22 cellular contexts compared by ENCODE assay signal in the genomic region with DNA sequence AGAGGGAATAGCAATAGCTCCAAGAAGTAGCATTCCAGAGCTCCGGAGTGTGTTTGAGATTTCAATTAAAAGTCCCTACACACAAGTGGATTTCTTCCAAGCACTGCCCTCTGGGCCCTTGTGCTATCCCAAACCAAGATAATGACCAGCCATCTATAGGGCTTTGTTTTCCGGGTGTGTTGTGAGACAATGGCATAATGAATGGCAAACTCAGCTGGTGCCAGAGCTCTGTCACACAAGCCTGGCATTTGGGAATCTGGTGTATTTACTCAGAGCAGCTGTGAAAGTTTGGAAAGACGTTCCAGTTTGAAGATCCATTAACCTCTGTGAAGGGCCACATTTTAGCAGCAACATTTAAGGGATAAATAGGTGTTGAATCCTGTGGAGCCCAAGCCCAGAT.
DNase-seq lines count a peak whose midpoint lies in the region; FAIRE-seq and TF ChIP-seq lines count a peak whose summit lies in the region.
"Had no signal": no experiment of that assay in that cellular context is flagged by ENCODE, and none has a peak within 500 bp of the region (broad histone marks: within the 10 kb centered on the region; RNA-seq: fewer than 3 reads in every experiment).

No MANE protein-coding gene starts in this region.

- no peak overlapping the region for H3K27ac Mint-ChIP-seq in osteocyte (ENCODE audit: unreplicated experiment)
- H3K27ac Mint-ChIP-seq: immature natural killer cell; natural killer cell; stimulated activated memory B cell treated with anti-CD40 and anti-IgM and Interleukin-4, amounts not matched to agents 10 μg/mL and 1 μg/mL and 100 μg/mL, for 72 hours had no signal

- no peak overlapping the region for H3K4me3 Mint-ChIP-seq in osteocyte (ENCODE audit: unreplicated experiment)
- H3K4me3 Mint-ChIP-seq: immature natural killer cell; natural killer cell; stimulated activated memory B cell treated with anti-CD40 and anti-IgM and Interleukin-4, amounts not matched to agents 10 μg/mL and 1 μg/mL and 100 μg/mL, for 72 hours had no signal

- H3K27me3 Mint-ChIP-seq in osteocyte (ENCODE audit: unreplicated experiment): peaks cover 11% of the 10 kb centered on the region
- H3K27me3 Mint-ChIP-seq: stimulated activated memory B cell treated with anti-CD40 and anti-IgM and Interleukin-4, amounts not matched to agents 10 μg/mL and 1 μg/mL and 100 μg/mL, for 72 hours had no signal

- H3K9me3 Mint-ChIP-seq in osteocyte (ENCODE audit: unreplicated experiment): no peaks in the 10 kb centered on the region
- H3K9me3 Mint-ChIP-seq: stimulated activated memory B cell treated with anti-CD40 and anti-IgM and Interleukin-4, amounts not matched to agents 10 μg/mL and 1 μg/mL and 100 μg/mL, for 72 hours had no signal

- no peaks in the 10 kb centered on the region for H3K4me1 Mint-ChIP-seq in osteocyte (ENCODE audit: unreplicated experiment)
- H3K4me1 Mint-ChIP-seq: immature natural killer cell; natural killer cell; stimulated activated memory B cell treated with anti-CD40 and anti-IgM and Interleukin-4, amounts not matched to agents 10 μg/mL and 1 μg/mL and 100 μg/mL, for 72 hours had no signal

- peak; percentile 37 for DNase-seq in NCI-H1105 treated with DMSO at 0.1 percent for 48 hours (lab: John Stamatoyannopoulos, UW)
- DNase-seq in NCI-H774 (lab: John Stamatoyannopoulos, UW): peak; percentile 40
- DNase-seq in frontal cortex (ENCODE audit: low spot score in 2 of 2): peak in 1 of 2 donors; percentile 9
- peak; percentile 60 for DNase-seq in occipital lobe (lab: John Stamatoyannopoulos, UW)
- DNase-seq in osteocyte (ENCODE audit: extremely low spot score, unreplicated experiment): no peak
- DNase-seq in AG08395 (ENCODE audit: low spot score): no peak
- DNase-seq in GM03348 (ENCODE audit: low spot score): no peak
- no peak for DNase-seq in hepatic stellate cell (ENCODE audit: low spot score)
- DNase-seq: activated CD4-positive, alpha-beta T cell treated with anti-CD3 and anti-CD28 coated beads for 4 hours; activated CD8-positive, alpha-beta memory T cell treated with anti-CD3 and anti-CD28 coated beads, Interleukin-2, amount 50 U/mL, for 4 hours; activated effector memory CD4-positive, alpha-beta T cell treated with Interleukin-2 at 50 U/mL for 16 hours; central memory CD4-positive, alpha-beta T cell; effector CD8-positive, alpha-beta T cell; esophagus squamous epithelium; glutamatergic neuron; GOT3; immature natural killer cell; lower lobe of right lung; MG63; natural killer cell; stimulated activated CD4-positive, alpha-beta T cell treated with anti-CD3 and anti-CD28 coated beads, Interleukin-15, amount 100 ng/mL, for 24 hours had no signal

- peak; percentile 80 for FAIRE-seq in frontal cortex (lab: Jason Lieb, UNC)

- H3K36me3 Mint-ChIP-seq in osteocyte (ENCODE audit: unreplicated experiment): no peaks in the 10 kb centered on the region
- H3K36me3 Mint-ChIP-seq: immature natural killer cell; natural killer cell; stimulated activated memory B cell treated with anti-CD40 and anti-IgM and Interleukin-4, amounts not matched to agents 10 μg/mL and 1 μg/mL and 100 μg/mL, for 72 hours had no signal

- TF ChIP-seq CTCF in osteocyte (IDR thresholded peaks at IDR 0.05): no peak

Comparison
In these comparisons a context has a peak if more than half of its experiments do, and no peak if none do; other contexts are left out.
1. DNase-seq: peak in NCI-H1105 treated with DMSO at 0.1 percent for 48 hours (single experiment), NCI-H774 (single experiment) and occipital lobe (single experiment); none in osteocyte (single experiment), AG08395 (single experiment), GM03348 (single experiment) and hepatic stellate cell (single experiment).